18 cellular contexts compared by ENCODE assay signal in genomic region chr5:63145167-63145566, GRCh38.
DNase-seq lines count a peak whose midpoint lies in the region; ATAC-seq and TF ChIP-seq lines count a peak whose summit lies in the region.
"Had no signal": no experiment of that assay in that cellular context is flagged by ENCODE, and none has a peak within 500 bp of the region (broad histone marks: within the 10 kb centered on the region; RNA-seq: fewer than 3 reads in every experiment).

No MANE protein-coding gene starts in this region.

- H3K4me1 ChIP-seq in mesenchymal stem cell (ENCODE audit: control insufficient read depth, insufficient read depth, low read depth, low read length): no peaks in the 10 kb centered on the region
- H3K4me1 ChIP-seq: Peyer's patch, SJSA1 had no signal

- H2AFZ ChIP-seq in mesenchymal stem cell (ENCODE audit: low read depth, low read length): no peak overlapping the region

- no peaks in the 10 kb centered on the region for H3K36me3 Mint-ChIP-seq in stimulated activated effector memory CD8-positive, alpha-beta T cell treated with anti-CD3 and anti-CD28 coated beads, Interleukin-12 subunit alpha, Interleukin-12 subunit beta, amount 100 ng/mL, for 72 hours
- H3K36me3 Mint-ChIP-seq: CD14-positive monocyte had no signal

- H3K79me1 ChIP-seq in mesenchymal stem cell (replicated peaks; ENCODE audit: low read length, poor library complexity, severe bottlenecking): no peaks in the 10 kb centered on the region

- no peaks in the 10 kb centered on the region for H3K36me3 ChIP-seq in mesenchymal stem cell (ENCODE audit: control insufficient read depth in 1 of 2, insufficient read depth in 2 of 2, low read depth in 1 of 2, low read length in 2 of 2)
- H3K36me3 ChIP-seq: Peyer's patch, SJSA1 had no signal

- no peak overlapping the region for H2BK12ac ChIP-seq in mesenchymal stem cell (ENCODE audit: low read length in 2 of 2)

- no peak overlapping the region for H3K14ac ChIP-seq in mesenchymal stem cell (ENCODE audit: low read length in 2 of 2)

- H3K9me3 ChIP-seq in mesenchymal stem cell (ENCODE audit: control insufficient read depth, low read length): no peaks in the 10 kb centered on the region
- H3K9me3 ChIP-seq: Peyer's patch, SJSA1 had no signal

- 91% methylated on average over 1 of the region's 2 CpGs for WGBS in mesenchymal stem cell

- H3K27ac Mint-ChIP-seq in stimulated activated effector memory CD8-positive, alpha-beta T cell treated with anti-CD3 and anti-CD28 coated beads, Interleukin-12 subunit alpha, Interleukin-12 subunit beta, amount 100 ng/mL, for 72 hours: no peak overlapping the region
- H3K27ac Mint-ChIP-seq: CD14-positive monocyte had no signal

- ATAC-seq in left cardiac atrium (peak; percentile 30 to 47), GM18519 (IDR thresholded peaks at IDR 0.05; ENCODE audit: low FRiP score, unreplicated experiment) (no peak)
- no peak for ATAC-seq in stimulated activated effector memory CD8-positive, alpha-beta T cell treated with anti-CD3 and anti-CD28 coated beads, Interleukin-12 subunit alpha, Interleukin-12 subunit beta, amount 100 ng/mL, for 72 hours

- H3K27me3 ChIP-seq in mesenchymal stem cell (ENCODE audit: control insufficient read depth in 1 of 2, insufficient read depth in 1 of 2, low read length in 2 of 2): no peaks in the 10 kb centered on the region
- H3K27me3 ChIP-seq: Peyer's patch, SJSA1 had no signal

- no peak overlapping the region for H2BK15ac ChIP-seq in mesenchymal stem cell (ENCODE audit: low read depth, poor library complexity, severe bottlenecking)

- intact Hi-C loops in left cardiac atrium (cut with DNase I): no loop called here

- H3K4ac ChIP-seq in mesenchymal stem cell (ENCODE audit: low read depth in 1 of 2, low read length in 2 of 2): no peak overlapping the region

- peak overlapping the region; percentile 55 for H3K9ac ChIP-seq in mesenchymal stem cell (ENCODE audit: low read length)
- H3K9ac ChIP-seq: KMS-11 had no signal

- H3K23ac ChIP-seq in mesenchymal stem cell (ENCODE audit: low read length in 2 of 2): no peak overlapping the region

- no peak overlapping the region for H2BK120ac ChIP-seq in mesenchymal stem cell (ENCODE audit: low read depth, low read length)

- no peak overlapping the region for H3K4me3 Mint-ChIP-seq in stimulated activated effector memory CD8-positive, alpha-beta T cell treated with anti-CD3 and anti-CD28 coated beads, Interleukin-12 subunit alpha, Interleukin-12 subunit beta, amount 100 ng/mL, for 72 hours
- H3K4me3 Mint-ChIP-seq: CD14-positive monocyte had no signal

- peaks cover 10% of the 10 kb centered on the region for H3K9me3 Mint-ChIP-seq in stimulated activated effector memory CD8-positive, alpha-beta T cell treated with anti-CD3 and anti-CD28 coated beads, Interleukin-12 subunit alpha, Interleukin-12 subunit beta, amount 100 ng/mL, for 72 hours
- H3K9me3 Mint-ChIP-seq: CD14-positive monocyte had no signal

- H3K4me2 ChIP-seq in mesenchymal stem cell (ENCODE audit: low read length, poor library complexity, severe bottlenecking): no peak overlapping the region
- H3K4me2 ChIP-seq: KMS-11 had no signal

- H3K4me3 ChIP-seq in AG10803 (ENCODE audit: low read length) (no peak overlapping the region), mesenchymal stem cell (ENCODE audit: insufficient read depth in 1 of 2, low read depth in 1 of 2, low read length in 2 of 2) (peak overlapping the region in 1 of 2 experiments; percentile 30)
- H3K4me3 ChIP-seq: Peyer's patch, SJSA1 had no signal

- H3K18ac ChIP-seq in mesenchymal stem cell (ENCODE audit: low read depth in 1 of 2, low read length in 2 of 2): no peak overlapping the region

- H4K91ac ChIP-seq in mesenchymal stem cell (ENCODE audit: low read length): no peak overlapping the region

- no peak overlapping the region for H2BK5ac ChIP-seq in mesenchymal stem cell (ENCODE audit: low read depth, low read length, poor library complexity, severe bottlenecking)

- no peak overlapping the region for H4K8ac ChIP-seq in mesenchymal stem cell (ENCODE audit: low read length)

- no peaks in the 10 kb centered on the region for H3K4me1 Mint-ChIP-seq in stimulated activated effector memory CD8-positive, alpha-beta T cell treated with anti-CD3 and anti-CD28 coated beads, Interleukin-12 subunit alpha, Interleukin-12 subunit beta, amount 100 ng/mL, for 72 hours
- H3K4me1 Mint-ChIP-seq: CD14-positive monocyte had no signal

- DNase-seq in AG10803 (ENCODE audit: low read depth): peak; percentile 3
- peak; percentile 65 for DNase-seq in NCI-H446 treated with DMSO at 0.1 percent for 48 hours (lab: John Stamatoyannopoulos, UW)
- DNase-seq in left cardiac atrium: peak; percentile 24
- DNase-seq in mesenchymal stem cell: no peak
- no peak for DNase-seq in NCI-H128 (lab: John Stamatoyannopoulos, UW; ENCODE audit: unreplicated experiment)
- no peak for DNase-seq in NCI-H2029 treated with DMSO at 0.1 percent for 48 hours (lab: John Stamatoyannopoulos, UW)
- no peak for DNase-seq in stimulated activated effector memory CD8-positive, alpha-beta T cell treated with anti-CD3 and anti-CD28 coated beads, Interleukin-12 subunit alpha, Interleukin-12 subunit beta, amount 100 ng/mL, for 72 hours (ENCODE audit: low spot score in 2 of 2)
- DNase-seq: COR-L47, HCEC 1CT, NCI-H1092 treated with DMSO at 0.1 percent for 48 hours, NCI-H1694 treated with DMSO at 0.1 percent for 48 hours, NCI-H510A, NCI-H82, Peyer's patch had no signal

- H2AK5ac ChIP-seq in mesenchymal stem cell (ENCODE audit: low read length, severe bottlenecking): no peak overlapping the region

- no peak overlapping the region for H3K27ac ChIP-seq in mesenchymal stem cell (ENCODE audit: low read length, poor library complexity, severe bottlenecking)
- H3K27ac ChIP-seq: KMS-11, Peyer's patch, SJSA1 had no signal

- no peak for TF ChIP-seq CTCF in AG10803 (conservative IDR thresholded peaks at IDR 0.05; ENCODE audit: low read length)

Comparison
In these comparisons a context has a peak if more than half of its experiments do, and no peak if none do; other contexts are left out.
1. DNase-seq: peak in AG10803 (single experiment), NCI-H446 treated with DMSO at 0.1 percent for 48 hours (single experiment) and left cardiac atrium (single experiment); none in mesenchymal stem cell (single experiment), NCI-H128 (single experiment), NCI-H2029 treated with DMSO at 0.1 percent for 48 hours (single experiment) and stimulated activated effector memory CD8-positive, alpha-beta T cell treated with anti-CD3 and anti-CD28 coated beads, Interleukin-12 subunit alpha, Interleukin-12 subunit beta, amount 100 ng/mL, for 72 hours (0 of 2).
2. ATAC-seq: peak in left cardiac atrium (2 of 2); none in GM18519 (single experiment) and stimulated activated effector memory CD8-positive, alpha-beta T cell treated with anti-CD3 and anti-CD28 coated beads, Interleukin-12 subunit alpha, Interleukin-12 subunit beta, amount 100 ng/mL, for 72 hours (single experiment).